Comparison of ENCODE assay signal across 8 cellular contexts in genomic region chr19:54325194-54325621, GRCh38. TPM values are rescaled to one million over a fixed set of nuclear protein-coding genes. Genes with fewer than 3 reads are reported as not detected.
DNase-seq lines count a peak whose midpoint lies in the region; ATAC-seq, FAIRE-seq and TF ChIP-seq lines count a peak whose summit lies in the region.

No MANE protein-coding gene starts in this region.

- H3K79me2 ChIP-seq in HepG2 (ENCODE audit: insufficient read depth, low read length), result no peaks in the 10 kb centered on the region

- H3K4me3 ChIP-seq in breast epithelium (no peak overlapping the region), HepG2 (replicated peaks in 1 of 3; ENCODE audit: insufficient read depth in 1 of 3, low read depth in 2 of 3, low read length in 3 of 3) (no peak overlapping the region)

- TF ChIP-seq POLR2A in breast epithelium (IDR thresholded peaks at IDR 0.05) (no peak), HepG2 (IDR thresholded peaks at IDR 0.05; ENCODE audit: insufficient read depth in 1 of 2, low read depth in 2 of 2, low read length in 2 of 2) (no peak)

- ATAC-seq in HepG2, result peak; percentile 59
- ATAC-seq in HG02970 (IDR thresholded peaks at IDR 0.05; ENCODE audit: low FRiP score, unreplicated experiment), result no peak

- H3K27me3 ChIP-seq in breast epithelium (peaks cover 0 to 18% of the 10 kb centered on the region in 2 donors), HepG2 (ENCODE audit: control insufficient read depth in 1 of 2, insufficient read depth in 2 of 2, low read length in 2 of 2) (0 out of 5 replicates have a peak, but pooled peaks cover 0 to 3% of the 10 kb centered on the region in 2 experiments)

- TF ChIP-seq RAD21 in HepG2 (CRISPR knock-in tag; IDR thresholded peaks at IDR 0.05), result no peak

- no peak overlapping the region for H3K9ac ChIP-seq in HepG2 (ENCODE audit: insufficient read depth, low read depth, low read length)

- POLR2A ChIA-PET in HepG2 (lab: Yijun Ruan, JAX), result no interaction called here

- no peaks in the 10 kb centered on the region for H3K4me1 ChIP-seq in breast epithelium
- H3K4me1 ChIP-seq in HepG2 (ENCODE audit: insufficient read depth, low read length), result peaks cover 4% of the 10 kb centered on the region; the same call in 1 of the 2 replicates

- H3K27ac ChIP-seq in breast epithelium (no peak overlapping the region), HepG2 (ENCODE audit: extremely low read length, insufficient read depth, low read length) (no peak overlapping the region)

- H3K36me3 ChIP-seq in breast epithelium (no peaks in the 10 kb centered on the region), HepG2 (replicated peaks in 1 of 2; ENCODE audit: control insufficient read depth in 1 of 2, insufficient read depth in 2 of 2, low read length in 2 of 2) (no peaks in the 10 kb centered on the region)

- DNase-seq in Kasumi-1 (lab: John Stamatoyannopoulos, UW) (peak; percentile 74 to 76), T-helper 9 cell (peak; percentile 42), breast epithelium (ENCODE audit: low spot score in 2 of 2) (no peak), HepG2 (ENCODE audit: low spot score) (peak; percentile 30), NCI-H1048 (lab: John Stamatoyannopoulos, UW) (no peak)
- DNase-seq in stimulated activated naive CD4-positive, alpha-beta T cell treated with Interleukin-2 at 50 U/mL for 16 hours (lab: John Stamatoyannopoulos, UW), result peak; percentile 5

- H2AFZ ChIP-seq in HepG2 (ENCODE audit: low read length), result no peak overlapping the region

- no peaks in the 10 kb centered on the region for H4K20me1 ChIP-seq in HepG2 (ENCODE audit: insufficient read depth, low read length)

- CTCF ChIA-PET in HepG2 (lab: Yijun Ruan, JAX; ENCODE audit: low intra/inter-chr PET ratio, low total read pairs), result interaction anchor here (0.9 to 1.8 kb wide), 4 partner anchors 29 to 157 kb away, joined by 3 to 13 read pairs (median 4); no protein-coding TSS in a partner anchor

- BruUV-seq in HepG2 (replicated peaks; lab: Mats Ljungman, UMichigan), result no TSS peak

- in situ Hi-C loops in HepG2 (cut with HindIII; ENCODE audit: extremely low pct_ligation_motif_present, low pct_unique_long_range_greater_than_20kb), result no loop called here

- intact Hi-C loops in breast epithelium (cut with DNase I; ENCODE audit: low total_unique reads), result no loop called here
- intact Hi-C loops in HepG2 (cut with micrococcal nuclease; ENCODE audit: unreplicated experiment), result loop anchor here (1.0 kb wide), 1 partner anchor 66 kb away; no protein-coding TSS in a partner anchor

- TF ChIP-seq CTCF in breast epithelium (IDR thresholded peaks at IDR 0.05) (peak; percentile 30 to 61 (median 60)), HepG2 (CRISPR knock-in tag; IDR thresholded peaks at IDR 0.05) (peak; percentile 70)

- H3K9me3 ChIP-seq in breast epithelium (peaks cover 0 to 3% of the 10 kb centered on the region in 2 donors), HepG2 (ENCODE audit: low read length) (no peaks in the 10 kb centered on the region)

- FAIRE-seq in G401.6 (lab: Jason Lieb, UNC) (peak; percentile 59), HepG2 (lab: Jason Lieb, UNC) (peak; percentile 26)

- no peak for TF ChIP-seq EP300 in HepG2 (IDR thresholded peaks at IDR 0.05; ENCODE audit: low read depth in 2 of 2, low read length in 2 of 2)
- no peak for TF ChIP-seq EP300 in HepG2 (CRISPR knock-in tag; IDR thresholded peaks at IDR 0.05; ENCODE audit: borderline replicate concordance)

- H3K4me2 ChIP-seq in HepG2 (ENCODE audit: low read depth, low read length), result no peak overlapping the region

- WGBS in HepG2 (ENCODE audit: low lambda C conversion rate), result 6% methylated on average over 4 of the region's 4 CpGs

RNA-seq across cellular contexts. Expression of gene LILRA5, which starts 12.2 kb away (rescaled TPM):
- total RNA-seq in breast epithelium, result 1 to 10 TPM in 2 of 3 donors, under 1 TPM in 1; 0.98 to 2.2 (median 1.4) TPM
- total RNA-seq in HepG2 (2016; rRNA removed; fragmentation: Illumina TruSeq; extraction: Trizol), result not detected in 2 replicates
- not detected in 2 replicates for total RNA-seq in HepG2 (2016; cell fraction: cytosol; rRNA removed; fragmentation: Illumina TruSeq; extraction: Trizol; ENCODE audit: low read depth)
- total RNA-seq in HepG2 (2016; cell fraction: insoluble cytoplasmic fraction; rRNA removed; fragmentation: Illumina TruSeq; extraction: Trizol), result not detected in 2 replicates
- not detected in 2 replicates for total RNA-seq in HepG2 (2016; cell fraction: membrane; rRNA removed; fragmentation: Illumina TruSeq; extraction: Trizol)
- total RNA-seq in HepG2 (2016; cell fraction: nucleus; rRNA removed; fragmentation: Illumina TruSeq; extraction: Trizol), result not detected in 2 replicates
- polyA plus RNA-seq in HepG2 (2011; rRNA removed), result not detected in 2 replicates
- polyA plus RNA-seq in HepG2 (2011; cell fraction: cytosol; rRNA removed), result not detected in 2 replicates
- not detected in 2 replicates for polyA plus RNA-seq in HepG2 (2011; cell fraction: nucleus; rRNA removed)
- not detected in 2 replicates for polyA plus RNA-seq in HepG2 (2012)
- not detected in 2 replicates for polyA plus RNA-seq in HepG2 (2016; cell fraction: cytosol; fragmentation: Illumina TruSeq; extraction: Trizol; ENCODE audit: low read depth)
- not detected in 2 replicates for polyA plus RNA-seq in HepG2 (2016; cell fraction: insoluble cytoplasmic fraction; fragmentation: Illumina TruSeq; extraction: Trizol; ENCODE audit: low read depth)
- polyA plus RNA-seq in HepG2 (2016; cell fraction: membrane; fragmentation: Illumina TruSeq; extraction: Trizol; ENCODE audit: low read depth), result not detected in 2 replicates
- polyA plus RNA-seq in HepG2 (2016; cell fraction: nucleus; fragmentation: Illumina TruSeq; extraction: Trizol; ENCODE audit: insufficient read depth, low read depth), result not detected in 2 replicates
- not detected in 2 replicates for polyA minus RNA-seq in HepG2 (2011; rRNA and poly(A)+ RNA removed; ENCODE audit: low replicate concordance)
- polyA minus RNA-seq in HepG2 (2011; cell fraction: cytosol; rRNA and poly(A)+ RNA removed), result not detected in 2 replicates
- not detected in 2 replicates for polyA minus RNA-seq in HepG2 (2011; cell fraction: nucleus; rRNA and poly(A)+ RNA removed)

RNA-seq across cellular contexts. Expression of gene LILRA4, which starts 13.8 kb away (rescaled TPM):
- total RNA-seq in breast epithelium (1 to 10 TPM in 1 of 3 donors, not detected in 2; 4.5 TPM), HepG2 (2016; rRNA removed; fragmentation: Illumina TruSeq; extraction: Trizol) (not detected in 2 replicates)
- total RNA-seq in HepG2 (2016; cell fraction: cytosol; rRNA removed; fragmentation: Illumina TruSeq; extraction: Trizol; ENCODE audit: low read depth), result not detected in 2 replicates
- total RNA-seq in HepG2 (2016; cell fraction: insoluble cytoplasmic fraction; rRNA removed; fragmentation: Illumina TruSeq; extraction: Trizol), result not detected in 2 replicates
- total RNA-seq in HepG2 (2016; cell fraction: membrane; rRNA removed; fragmentation: Illumina TruSeq; extraction: Trizol), result not detected in 2 replicates
- total RNA-seq in HepG2 (2016; cell fraction: nucleus; rRNA removed; fragmentation: Illumina TruSeq; extraction: Trizol), result not detected in 2 replicates
- 0.07 and 0.72 TPM in 2 replicates for polyA plus RNA-seq in HepG2 (2011; rRNA removed)
- polyA plus RNA-seq in HepG2 (2011; cell fraction: cytosol; rRNA removed), result 0.48 TPM in 1 of 2 replicates, not detected in the other
- polyA plus RNA-seq in HepG2 (2011; cell fraction: nucleus; rRNA removed), result 0.09 and 0.10 TPM in 2 replicates
- polyA plus RNA-seq in HepG2 (2012), result not detected in 2 replicates
- not detected in 2 replicates for polyA plus RNA-seq in HepG2 (2016; cell fraction: cytosol; fragmentation: Illumina TruSeq; extraction: Trizol; ENCODE audit: low read depth)
- not detected in 2 replicates for polyA plus RNA-seq in HepG2 (2016; cell fraction: insoluble cytoplasmic fraction; fragmentation: Illumina TruSeq; extraction: Trizol; ENCODE audit: low read depth)
- not detected in 2 replicates for polyA plus RNA-seq in HepG2 (2016; cell fraction: membrane; fragmentation: Illumina TruSeq; extraction: Trizol; ENCODE audit: low read depth)
- not detected in 2 replicates for polyA plus RNA-seq in HepG2 (2016; cell fraction: nucleus; fragmentation: Illumina TruSeq; extraction: Trizol; ENCODE audit: insufficient read depth, low read depth)
- polyA minus RNA-seq in HepG2 (2011; rRNA and poly(A)+ RNA removed; ENCODE audit: low replicate concordance), result 2.2 TPM in 1 of 2 replicates, not detected in the other
- not detected in 2 replicates for polyA minus RNA-seq in HepG2 (2011; cell fraction: cytosol; rRNA and poly(A)+ RNA removed)
- polyA minus RNA-seq in HepG2 (2011; cell fraction: nucleus; rRNA and poly(A)+ RNA removed), result not detected in 2 replicates

RNA-seq across cellular contexts. Expression of gene LAIR1, which starts 39.5 kb away (rescaled TPM):
- total RNA-seq in breast epithelium (10 to 100 TPM; 11.8 to 44.5 (median 23.1) TPM), HepG2 (2016; rRNA removed; fragmentation: Illumina TruSeq; extraction: Trizol) (0.70 and 1.2 TPM in 2 replicates)
- total RNA-seq in HepG2 (2016; cell fraction: cytosol; rRNA removed; fragmentation: Illumina TruSeq; extraction: Trizol; ENCODE audit: low read depth), result 0.26 and 0.51 TPM in 2 replicates
- 0.95 and 1.0 TPM in 2 replicates for total RNA-seq in HepG2 (2016; cell fraction: insoluble cytoplasmic fraction; rRNA removed; fragmentation: Illumina TruSeq; extraction: Trizol)
- total RNA-seq in HepG2 (2016; cell fraction: membrane; rRNA removed; fragmentation: Illumina TruSeq; extraction: Trizol), result 0.79 and 1.1 TPM in 2 replicates
- total RNA-seq in HepG2 (2016; cell fraction: nucleus; rRNA removed; fragmentation: Illumina TruSeq; extraction: Trizol), result 1.8 and 3.2 TPM in 2 replicates
- polyA plus RNA-seq in HepG2 (2011; rRNA removed), result 0.75 and 1.1 TPM in 2 replicates
- 0.64 and 0.74 TPM in 2 replicates for polyA plus RNA-seq in HepG2 (2011; cell fraction: cytosol; rRNA removed)
- 1.1 and 1.5 TPM in 2 replicates for polyA plus RNA-seq in HepG2 (2011; cell fraction: nucleus; rRNA removed)
- polyA plus RNA-seq in HepG2 (2012), result 0.17 TPM in 1 of 2 replicates, not detected in the other
- polyA plus RNA-seq in HepG2 (2016; cell fraction: cytosol; fragmentation: Illumina TruSeq; extraction: Trizol; ENCODE audit: low read depth), result 0.64 and 0.71 TPM in 2 replicates
- 1.0 and 1.2 TPM in 2 replicates for polyA plus RNA-seq in HepG2 (2016; cell fraction: insoluble cytoplasmic fraction; fragmentation: Illumina TruSeq; extraction: Trizol; ENCODE audit: low read depth)
- 1.2 and 1.6 TPM in 2 replicates for polyA plus RNA-seq in HepG2 (2016; cell fraction: membrane; fragmentation: Illumina TruSeq; extraction: Trizol; ENCODE audit: low read depth)
- 2.8 and 3.2 TPM in 2 replicates for polyA plus RNA-seq in HepG2 (2016; cell fraction: nucleus; fragmentation: Illumina TruSeq; extraction: Trizol; ENCODE audit: insufficient read depth, low read depth)
- 0.66 TPM in 1 of 2 replicates, not detected in the other for polyA minus RNA-seq in HepG2 (2011; rRNA and poly(A)+ RNA removed; ENCODE audit: low replicate concordance)
- 0.79 TPM in 1 of 2 replicates, not detected in the other for polyA minus RNA-seq in HepG2 (2011; cell fraction: cytosol; rRNA and poly(A)+ RNA removed)
- polyA minus RNA-seq in HepG2 (2011; cell fraction: nucleus; rRNA and poly(A)+ RNA removed), result 0.90 and 2.0 TPM in 2 replicates

RNA-seq across cellular contexts. Expression of gene LILRB2, which starts 44.3 kb away (rescaled TPM):
- total RNA-seq in breast epithelium (1 to 10 TPM in 2 of 3 donors, under 1 TPM in 1; 0.98 to 3.5 (median 1.8) TPM), HepG2 (2016; rRNA removed; fragmentation: Illumina TruSeq; extraction: Trizol) (not detected in 2 replicates)
- not detected in 2 replicates for total RNA-seq in HepG2 (2016; cell fraction: cytosol; rRNA removed; fragmentation: Illumina TruSeq; extraction: Trizol; ENCODE audit: low read depth)
- not detected in 2 replicates for total RNA-seq in HepG2 (2016; cell fraction: insoluble cytoplasmic fraction; rRNA removed; fragmentation: Illumina TruSeq; extraction: Trizol)
- not detected in 2 replicates for total RNA-seq in HepG2 (2016; cell fraction: membrane; rRNA removed; fragmentation: Illumina TruSeq; extraction: Trizol)
- not detected in 2 replicates for total RNA-seq in HepG2 (2016; cell fraction: nucleus; rRNA removed; fragmentation: Illumina TruSeq; extraction: Trizol)
- not detected in 2 replicates for polyA plus RNA-seq in HepG2 (2011; rRNA removed)
- not detected in 2 replicates for polyA plus RNA-seq in HepG2 (2011; cell fraction: cytosol; rRNA removed)
- not detected in 2 replicates for polyA plus RNA-seq in HepG2 (2011; cell fraction: nucleus; rRNA removed)
- polyA plus RNA-seq in HepG2 (2012), result not detected in 2 replicates
- not detected in 2 replicates for polyA plus RNA-seq in HepG2 (2016; cell fraction: cytosol; fragmentation: Illumina TruSeq; extraction: Trizol; ENCODE audit: low read depth)
- not detected in 2 replicates for polyA plus RNA-seq in HepG2 (2016; cell fraction: insoluble cytoplasmic fraction; fragmentation: Illumina TruSeq; extraction: Trizol; ENCODE audit: low read depth)
- not detected in 2 replicates for polyA plus RNA-seq in HepG2 (2016; cell fraction: membrane; fragmentation: Illumina TruSeq; extraction: Trizol; ENCODE audit: low read depth)
- polyA plus RNA-seq in HepG2 (2016; cell fraction: nucleus; fragmentation: Illumina TruSeq; extraction: Trizol; ENCODE audit: insufficient read depth, low read depth), result not detected in 2 replicates
- not detected in 2 replicates for polyA minus RNA-seq in HepG2 (2011; rRNA and poly(A)+ RNA removed; ENCODE audit: low replicate concordance)
- polyA minus RNA-seq in HepG2 (2011; cell fraction: cytosol; rRNA and poly(A)+ RNA removed), result not detected in 2 replicates
- polyA minus RNA-seq in HepG2 (2011; cell fraction: nucleus; rRNA and poly(A)+ RNA removed), result not detected in 2 replicates

Comparison
In these comparisons a context has a peak if more than half of its experiments do, and no peak if none do; other contexts are left out.
1. DNase-seq: peak in Kasumi-1 (2 of 2), T-helper 9 cell (single experiment), HepG2 (single experiment) and stimulated activated naive CD4-positive, alpha-beta T cell treated with Interleukin-2 at 50 U/mL for 16 hours (single experiment); none in breast epithelium (0 of 2) and NCI-H1048 (single experiment).